24 cellular contexts compared by ENCODE assay signal in the genomic region with DNA sequence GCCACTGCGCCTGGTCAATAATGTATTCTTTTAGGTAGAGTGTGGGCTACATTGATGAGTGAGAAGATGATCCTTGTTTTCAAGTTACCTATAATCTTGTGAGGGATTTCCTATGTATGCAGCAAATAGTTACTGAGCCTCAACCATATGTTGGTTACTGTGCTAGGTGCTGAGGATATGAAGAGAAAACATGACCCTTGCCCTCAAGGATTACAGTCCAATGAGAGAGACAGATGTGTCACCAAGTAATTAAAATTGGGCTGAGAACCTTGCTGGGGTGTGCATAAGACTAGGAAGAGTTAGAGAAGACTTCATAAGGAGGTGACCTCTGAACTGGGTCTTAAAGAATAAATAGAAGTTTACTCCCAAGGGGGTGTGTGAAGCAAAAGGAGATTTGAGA. TPM values are rescaled to one million over a fixed set of nuclear protein-coding genes. Genes with fewer than 3 reads are reported as not detected.
DNase-seq lines count a peak whose midpoint lies in the region; ATAC-seq, FAIRE-seq and TF ChIP-seq lines count a peak whose summit lies in the region.
"Had no signal": no experiment of that assay in that cellular context is flagged by ENCODE, and none has a peak within 500 bp of the region (broad histone marks: within the 10 kb centered on the region; RNA-seq: fewer than 3 reads in every experiment).

No MANE protein-coding gene starts in this region.

- no peaks in the 10 kb centered on the region for H3K27me3 Mint-ChIP-seq in activated CD4-positive, alpha-beta memory T cell treated with anti-CD3 and anti-CD28 coated beads for 36 hours
- H3K27me3 Mint-ChIP-seq in activated CD4-positive, alpha-beta memory T cell treated with anti-CD3 and anti-CD28 coated beads, Interleukin-2, amount 10 ng/mL, durations not matched to agents 7 days and 5 days, result no peaks in the 10 kb centered on the region
- H3K27me3 Mint-ChIP-seq in immature natural killer cell (ENCODE audit: low read depth in 3 of 3), result peaks cover 0 to 7% (median 2%) of the 10 kb centered on the region in 3 donors
- H3K27me3 Mint-ChIP-seq: naive thymus-derived CD8-positive, alpha-beta T cell had no signal

- intact Hi-C loops in activated CD4-positive, alpha-beta memory T cell treated with anti-CD3 and anti-CD28 coated beads for 36 hours (cut with micrococcal nuclease), result no loop called here
- intact Hi-C loops in OCI-LY7 (cut with micrococcal nuclease; ENCODE audit: unreplicated experiment), result no loop called here
- intact Hi-C loops in stomach (cut with DNase I; ENCODE audit: low total_unique reads), result no loop called here

- H3K4me3 ChIP-seq in OCI-LY7 (ENCODE audit: low read depth, low read length, poor library complexity, severe bottlenecking) (no peak overlapping the region), small intestine (ENCODE audit: low read depth in 1 of 2, low read length in 2 of 2) (no peak overlapping the region), stomach (no peak overlapping the region)
- H3K4me3 ChIP-seq: gastrocnemius medialis, upper lobe of left lung had no signal

- peaks cover 15% of the 10 kb centered on the region for H3K4me1 ChIP-seq in OCI-LY7 (ENCODE audit: insufficient read depth, low read length, poor library complexity, severe bottlenecking)
- H3K4me1 ChIP-seq in small intestine (ENCODE audit: control insufficient read depth in 2 of 2, insufficient read depth in 1 of 2, low read depth in 1 of 2, low read length in 1 of 2), result peaks cover 10 to 16% of the 10 kb centered on the region in 2 donors
- peaks cover 21 to 67% (median 45%) of the 10 kb centered on the region in 4 donors for H3K4me1 ChIP-seq in stomach
- H3K4me1 ChIP-seq: BE2C had no signal

- H3K27ac ChIP-seq in OCI-LY7 (ENCODE audit: low read depth, low read length, poor library complexity, severe bottlenecking) (no peak overlapping the region), small intestine (ENCODE audit: low read depth in 1 of 2, low read length in 1 of 2) (peak overlapping the region in 1 of 2 donors; percentile 37), stomach (no peak overlapping the region)
- H3K27ac ChIP-seq: gastrocnemius medialis, upper lobe of left lung had no signal

- no peak for TF ChIP-seq CTCF in OCI-LY7 (conservative IDR thresholded peaks at IDR 0.05; ENCODE audit: low read length)
- no peak for TF ChIP-seq CTCF in stomach (IDR thresholded peaks at IDR 0.05)

- H3K79me2 ChIP-seq in OCI-LY7 (ENCODE audit: insufficient read depth, low read depth, low read length), result peaks cover 96% of the 10 kb centered on the region

- H3K27ac Mint-ChIP-seq in activated CD4-positive, alpha-beta memory T cell treated with anti-CD3 and anti-CD28 coated beads for 36 hours, result peak overlapping the region; percentile 35
- no peak overlapping the region for H3K27ac Mint-ChIP-seq in activated CD4-positive, alpha-beta memory T cell treated with anti-CD3 and anti-CD28 coated beads, Interleukin-2, amount 10 ng/mL, durations not matched to agents 7 days and 5 days
- H3K27ac Mint-ChIP-seq in immature natural killer cell, result peak overlapping the region in 4 of 6 donors; percentile 29 to 60 (median 42)

- POLR2A ChIA-PET in activated CD4-positive, alpha-beta memory T cell treated with anti-CD3 and anti-CD28 coated beads for 36 hours (lab: Charles Lee), result no interaction called here
- POLR2A ChIA-PET in activated CD4-positive, alpha-beta memory T cell treated with anti-CD3 and anti-CD28 coated beads, Interleukin-2, amount 10 ng/mL, durations not matched to agents 7 days and 5 days (lab: Charles Lee), result interaction anchor here (1.3 to 1.8 kb wide), 2 partner anchors 8 to 92 kb away, joined by 3 to 4 read pairs; a partner anchor contains a TSS
- POLR2A ChIA-PET in OCI-LY7 (lab: Charles Lee), result no interaction called here

- ATAC-seq in HG03139 (IDR thresholded peaks at IDR 0.05; ENCODE audit: unreplicated experiment) (no peak), GM18909 (IDR thresholded peaks at IDR 0.05; ENCODE audit: poor library complexity, unreplicated experiment) (no peak)
- ATAC-seq: esophagus mucosa; gastrocnemius medialis; naive thymus-derived CD8-positive, alpha-beta T cell; stimulated activated naive CD8-positive, alpha-beta T cell treated with anti-CD3 and anti-CD28 coated beads, Interleukin-15, Interleukin-2, amounts not matched to agents 100 U/mL and 50 U/mL, for 24 hours had no signal

- peaks cover 58% of the 10 kb centered on the region for H3K4me1 Mint-ChIP-seq in activated CD4-positive, alpha-beta memory T cell treated with anti-CD3 and anti-CD28 coated beads for 36 hours (ENCODE audit: low read depth)
- peaks cover 60% of the 10 kb centered on the region for H3K4me1 Mint-ChIP-seq in activated CD4-positive, alpha-beta memory T cell treated with anti-CD3 and anti-CD28 coated beads, Interleukin-2, amount 10 ng/mL, durations not matched to agents 7 days and 5 days
- peaks cover 60 to 78% of the 10 kb centered on the region in 2 donors for H3K4me1 Mint-ChIP-seq in immature natural killer cell

- TF ChIP-seq EP300 in stomach (IDR thresholded peaks at IDR 0.05), result no peak

- no TSS peak for BruUV-seq in OCI-LY7 (replicated peaks; lab: Mats Ljungman, UMichigan)

- no peaks in the 10 kb centered on the region for H3K9me3 Mint-ChIP-seq in activated CD4-positive, alpha-beta memory T cell treated with anti-CD3 and anti-CD28 coated beads for 36 hours
- no peaks in the 10 kb centered on the region for H3K9me3 Mint-ChIP-seq in activated CD4-positive, alpha-beta memory T cell treated with anti-CD3 and anti-CD28 coated beads, Interleukin-2, amount 10 ng/mL, durations not matched to agents 7 days and 5 days
- H3K9me3 Mint-ChIP-seq in immature natural killer cell, result no peaks in the 10 kb centered on the region
- H3K9me3 Mint-ChIP-seq: naive thymus-derived CD8-positive, alpha-beta T cell had no signal

- no peak for FAIRE-seq in small intestine (lab: Jason Lieb, UNC)
- FAIRE-seq: A204.1, D721Med had no signal

- H3K36me3 Mint-ChIP-seq in activated CD4-positive, alpha-beta memory T cell treated with anti-CD3 and anti-CD28 coated beads for 36 hours, result peaks cover 44% of the 10 kb centered on the region
- H3K36me3 Mint-ChIP-seq in activated CD4-positive, alpha-beta memory T cell treated with anti-CD3 and anti-CD28 coated beads, Interleukin-2, amount 10 ng/mL, durations not matched to agents 7 days and 5 days (ENCODE audit: low read depth), result peaks cover 66% of the 10 kb centered on the region
- H3K36me3 Mint-ChIP-seq in immature natural killer cell, result peaks cover 4 to 16% (median 5%) of the 10 kb centered on the region in 3 donors

- no peak for DNase-seq in activated CD4-positive, alpha-beta memory T cell treated with anti-CD3 and anti-CD28 coated beads for 36 hours
- DNase-seq in activated CD4-positive, alpha-beta memory T cell treated with anti-CD3 and anti-CD28 coated beads, Interleukin-2, amount 10 ng/mL, durations not matched to agents 7 days and 5 days, result no peak
- DNase-seq in OCI-LY7 (ENCODE audit: low spot score) (no peak), immature natural killer cell (no peak), small intestine (peak; percentile 93), stomach (no peak)
- DNase-seq: activated CD4-positive, CD25-positive, alpha-beta regulatory T cell treated with anti-CD3 and anti-CD28 coated beads, Interleukin-2, amount 50 U/mL, for 72 hours; aorta; BE2C; cerebellar nuclear complex; effector memory CD4-positive, alpha-beta T cell; gastrocnemius medialis; mesenchymal stem cell; naive thymus-derived CD8-positive, alpha-beta T cell; NCI-H1105; NCI-H2081; NCI-H446; stimulated activated naive CD8-positive, alpha-beta T cell treated with anti-CD3 and anti-CD28 coated beads, Interleukin-15, Interleukin-2, amounts not matched to agents 100 U/mL and 50 U/mL, for 24 hours; upper lobe of left lung had no signal

- no peak overlapping the region for H3K4me3 Mint-ChIP-seq in activated CD4-positive, alpha-beta memory T cell treated with anti-CD3 and anti-CD28 coated beads for 36 hours
- H3K4me3 Mint-ChIP-seq in activated CD4-positive, alpha-beta memory T cell treated with anti-CD3 and anti-CD28 coated beads, Interleukin-2, amount 10 ng/mL, durations not matched to agents 7 days and 5 days, result no peak overlapping the region
- peak overlapping the region in 1 of 5 donors; percentile 2 for H3K4me3 Mint-ChIP-seq in immature natural killer cell

- no peaks in the 10 kb centered on the region for H3K27me3 ChIP-seq in small intestine (ENCODE audit: control insufficient read depth in 2 of 2, insufficient read depth in 2 of 2, low read length in 2 of 2)
- no peaks in the 10 kb centered on the region for H3K27me3 ChIP-seq in stomach
- H3K27me3 ChIP-seq: BE2C, gastrocnemius medialis, upper lobe of left lung had no signal

- peaks cover 10% of the 10 kb centered on the region for H4K20me1 ChIP-seq in OCI-LY7 (ENCODE audit: insufficient read depth, low read length)

- CTCF ChIA-PET in activated CD4-positive, alpha-beta memory T cell treated with anti-CD3 and anti-CD28 coated beads for 36 hours (lab: Charles Lee), result interaction anchor here (1.1 to 1.3 kb wide), 2 partner anchors 21 to 24 kb away, joined by 4 to 5 read pairs; no protein-coding TSS in a partner anchor
- CTCF ChIA-PET in activated CD4-positive, alpha-beta memory T cell treated with anti-CD3 and anti-CD28 coated beads, Interleukin-2, amount 10 ng/mL, durations not matched to agents 7 days and 5 days (lab: Charles Lee), result no interaction called here
- CTCF ChIA-PET in OCI-LY7 (lab: Charles Lee; ENCODE audit: unreplicated experiment), result no interaction called here

- peak overlapping the region; percentile 6; the same call in 1 of the 2 replicates for H3K4me2 ChIP-seq in OCI-LY7 (ENCODE audit: low read length)

- no peaks in the 10 kb centered on the region for H3K9me3 ChIP-seq in OCI-LY7 (ENCODE audit: low read length)
- H3K9me3 ChIP-seq in small intestine (ENCODE audit: control insufficient read depth, low read depth), result no peaks in the 10 kb centered on the region
- H3K9me3 ChIP-seq in stomach, result no peaks in the 10 kb centered on the region
- H3K9me3 ChIP-seq: BE2C, gastrocnemius medialis, upper lobe of left lung had no signal

- WGBS in small intestine, 3 donors, result 83 to 97% (median 89%) methylated on average over 1 of the region's 1 CpG
- 94 to 100% (median 97%) methylated on average over 1 of the region's 1 CpG for WGBS in stomach, 5 donors

- peaks cover 92% of the 10 kb centered on the region for H3K36me3 ChIP-seq in OCI-LY7 (ENCODE audit: insufficient read depth, low read length)
- peaks cover 6 to 12% of the 10 kb centered on the region in 2 donors for H3K36me3 ChIP-seq in small intestine (ENCODE audit: control insufficient read depth in 2 of 2, insufficient read depth in 2 of 2, low read length in 2 of 2)
- H3K36me3 ChIP-seq in stomach, result peaks cover 11 to 35% (median 18%) of the 10 kb centered on the region in 4 donors

- TF ChIP-seq POLR2A in stomach (IDR thresholded peaks at IDR 0.05), result no peak

- no peaks in the 10 kb centered on the region for H3K9me2 ChIP-seq in OCI-LY7 (ENCODE audit: insufficient read depth, low read length)

- no peak overlapping the region for H2AFZ ChIP-seq in OCI-LY7 (ENCODE audit: low read length)

RNA-seq across cellular contexts. Expression of a gene that starts 7.4 kb away (rescaled TPM):
- total RNA-seq in activated CD4-positive, alpha-beta memory T cell treated with anti-CD3 and anti-CD28 coated beads for 36 hours, result 100 to 1,000 TPM; 180 to 187 TPM
- 100 to 1,000 TPM; 169 to 172 TPM for total RNA-seq in activated CD4-positive, alpha-beta memory T cell treated with anti-CD3 and anti-CD28 coated beads, Interleukin-2, amount 10 ng/mL, durations not matched to agents 7 days and 5 days
- 76.6 and 84.2 TPM in 2 replicates for total RNA-seq in OCI-LY7 (2014; rRNA removed; shearing (Covaris generic))
- total RNA-seq in OCI-LY7 (2022) (218 and 264 TPM in 2 replicates), stomach (100 to 1,000 TPM in 2 of 5 donors, 10 to 100 TPM in 3; 55.4 to 750 (median 85.2) TPM)
- polyA plus RNA-seq in immature natural killer cell (10 to 100 TPM; 16.0 to 67.8 (median 25.7) TPM), small intestine (10 to 100 TPM in 2 of 3 donors, 1 to 10 TPM in 1; 10.0 to 28.7 (median 13.0) TPM), stomach (10 to 100 TPM in 1 of 3 donors, 1 to 10 TPM in 2; 8.1 to 12.7 (median 10.0) TPM)

RNA-seq across cellular contexts. Expression of a gene that starts 10.3 kb away (rescaled TPM):
- total RNA-seq in activated CD4-positive, alpha-beta memory T cell treated with anti-CD3 and anti-CD28 coated beads for 36 hours, result not detected
- total RNA-seq in activated CD4-positive, alpha-beta memory T cell treated with anti-CD3 and anti-CD28 coated beads, Interleukin-2, amount 10 ng/mL, durations not matched to agents 7 days and 5 days, result not detected
- total RNA-seq in OCI-LY7 (2014; rRNA removed; shearing (Covaris generic)), result not detected in 2 replicates
- total RNA-seq in OCI-LY7 (2022), result not detected in 2 replicates
- polyA plus RNA-seq in immature natural killer cell, result not detected
- not detected for polyA plus RNA-seq in small intestine
- not detected for total RNA-seq in stomach
- not detected for polyA plus RNA-seq in stomach
- total RNA-seq: aorta; esophagus mucosa; gastrocnemius medialis; naive thymus-derived CD8-positive, alpha-beta T cell; upper lobe of left lung had no signal
- polyA plus RNA-seq: aorta; naive thymus-derived CD8-positive, alpha-beta T cell had no signal

RNA-seq across cellular contexts. Expression of a gene that starts 12.2 kb away (rescaled TPM):
- total RNA-seq in activated CD4-positive, alpha-beta memory T cell treated with anti-CD3 and anti-CD28 coated beads for 36 hours, result 10 to 100 TPM; 16.5 to 16.7 TPM
- total RNA-seq in activated CD4-positive, alpha-beta memory T cell treated with anti-CD3 and anti-CD28 coated beads, Interleukin-2, amount 10 ng/mL, durations not matched to agents 7 days and 5 days, result 10 to 100 TPM; 27.4 to 27.9 TPM
- 3.4 and 3.5 TPM in 2 replicates for total RNA-seq in OCI-LY7 (2014; rRNA removed; shearing (Covaris generic))
- total RNA-seq in OCI-LY7 (2022) (3.9 and 4.6 TPM in 2 replicates), stomach (10 to 100 TPM; 15.8 to 31.5 (median 29.0) TPM)
- polyA plus RNA-seq in immature natural killer cell (10 to 100 TPM in 1 of 3 donors, 1 to 10 TPM in 2; 4.4 to 25.8 (median 8.3) TPM), small intestine (10 to 100 TPM in 1 of 3 donors, 1 to 10 TPM in 2; 7.6 to 15.9 (median 8.9) TPM), stomach (10 to 100 TPM; 16.3 to 18.0 (median 17.9) TPM)

RNA-seq across cellular contexts. Expression of a gene that starts 46.7 kb away (rescaled TPM):
- total RNA-seq in activated CD4-positive, alpha-beta memory T cell treated with anti-CD3 and anti-CD28 coated beads for 36 hours, result 1 to 10 TPM; 7.7 to 8.5 TPM
- 10 to 100 TPM; 13.0 to 14.6 TPM for total RNA-seq in activated CD4-positive, alpha-beta memory T cell treated with anti-CD3 and anti-CD28 coated beads, Interleukin-2, amount 10 ng/mL, durations not matched to agents 7 days and 5 days
- total RNA-seq in OCI-LY7 (2014; rRNA removed; shearing (Covaris generic)), result 12.7 and 13.2 TPM in 2 replicates
- total RNA-seq in OCI-LY7 (2022), result 13.4 and 15.6 TPM in 2 replicates
- polyA plus RNA-seq in immature natural killer cell, result 10 to 100 TPM; 32.4 to 41.3 (median 38.5) TPM
- 10 to 100 TPM in 2 of 3 donors, 1 to 10 TPM in 1; 8.4 to 11.9 (median 10.5) TPM for polyA plus RNA-seq in small intestine
- 1 to 10 TPM in 3 of 5 donors, not detected in 2; 1.8 to 6.4 (median 4.2) TPM for total RNA-seq in stomach
- polyA plus RNA-seq in stomach, result 10 to 100 TPM in 2 of 3 donors, 1 to 10 TPM in 1; 9.2 to 12.0 (median 10.7) TPM

RNA-seq across cellular contexts. Expression of a gene that starts 52.3 kb away (rescaled TPM):
- total RNA-seq in activated CD4-positive, alpha-beta memory T cell treated with anti-CD3 and anti-CD28 coated beads for 36 hours, result 1 to 10 TPM; 1.0 to 2.1 TPM
- 10 to 100 TPM in 1 of 2 experiments, 1 to 10 TPM in 1; 8.9 to 10.8 TPM for total RNA-seq in activated CD4-positive, alpha-beta memory T cell treated with anti-CD3 and anti-CD28 coated beads, Interleukin-2, amount 10 ng/mL, durations not matched to agents 7 days and 5 days
- 1.3 and 2.8 TPM in 2 replicates for total RNA-seq in OCI-LY7 (2014; rRNA removed; shearing (Covaris generic))
- total RNA-seq in OCI-LY7 (2022) (9.9 and 11.0 TPM in 2 replicates), stomach (10 to 100 TPM in 1 of 5 donors, under 1 TPM in 1, not detected in 3; 0.37 to 15.6 TPM)
- polyA plus RNA-seq in immature natural killer cell (not detected), small intestine (under 1 TPM in 1 of 3 donors, not detected in 2; 0.61 TPM), stomach (1 to 10 TPM in 1 of 3 donors, under 1 TPM in 1, not detected in 1; 0.50 to 2.9 TPM)
